8 cellular contexts compared by ENCODE assay signal in genomic region chr9:133352635-133353340, GRCh38. TPM values are rescaled to one million over a fixed set of nuclear protein-coding genes. Genes with fewer than 3 reads are reported as not detected.
DNase-seq lines count a peak whose midpoint lies in the region; ATAC-seq, FAIRE-seq and TF ChIP-seq lines count a peak whose summit lies in the region.
"Had no signal": no experiment of that assay in that cellular context is flagged by ENCODE, and none has a peak within 500 bp of the region (broad histone marks: within the 10 kb centered on the region; RNA-seq: fewer than 3 reads in every experiment).

No MANE protein-coding gene starts in this region.

- ATAC-seq in HG02870 (IDR thresholded peaks at IDR 0.05; ENCODE audit: unreplicated experiment), result no peak

- peak; percentile 38; the same call in 1 of the 2 replicates for TF ChIP-seq POLR2A in GM12892 (IDR thresholded peaks at IDR 0.05; ENCODE audit: low read depth, low read length)

- no peak for TF ChIP-seq CTCF in 22Rv1 (IDR thresholded peaks at IDR 0.05)

- no peak for FAIRE-seq in GM12892 (lab: Jason Lieb, UNC)
- FAIRE-seq: GM18507 had no signal

- no peak overlapping the region for H3K4me3 Mint-ChIP-seq in activated naive CD8-positive, alpha-beta T cell

- peak overlapping the region; percentile 83 for H3K27ac Mint-ChIP-seq in activated naive CD8-positive, alpha-beta T cell

- DNase-seq in GM12892 (ENCODE audit: insufficient read length), result no peak
- DNase-seq in stimulated activated naive CD4-positive, alpha-beta T cell (lab: John Stamatoyannopoulos, UW), result no peak
- no peak for DNase-seq in NCI-H2029 (lab: John Stamatoyannopoulos, UW)
- DNase-seq: stomach had no signal

- H3K4me1 Mint-ChIP-seq in activated naive CD8-positive, alpha-beta T cell (ENCODE audit: low read depth), result peaks cover 42% of the 10 kb centered on the region

- peak overlapping the region; percentile 92 for H3K27ac ChIP-seq in 22Rv1
- H3K27ac ChIP-seq: stomach had no signal

- H3K9me3 Mint-ChIP-seq in activated naive CD8-positive, alpha-beta T cell (ENCODE audit: low read depth), result no peaks in the 10 kb centered on the region

- peaks cover 10% of the 10 kb centered on the region for H3K36me3 Mint-ChIP-seq in activated naive CD8-positive, alpha-beta T cell

- no peaks in the 10 kb centered on the region for H3K27me3 Mint-ChIP-seq in activated naive CD8-positive, alpha-beta T cell

RNA-seq across cellular contexts. Expression of gene SURF1, which starts 3.5 kb away (rescaled TPM):
- 23.6 TPM for polyA plus RNA-seq in GM12892 (2012; ENCODE audit: missing spikeins)

RNA-seq across cellular contexts. Expression of gene SURF2, which starts 3.6 kb away (rescaled TPM):
- 17.1 TPM for polyA plus RNA-seq in GM12892 (2012; ENCODE audit: missing spikeins)

RNA-seq across cellular contexts. Expression of gene RPL7A, which starts 4.8 kb away (rescaled TPM):
- polyA plus RNA-seq in GM12892 (2012; ENCODE audit: missing spikeins), result 4,474 TPM

RNA-seq across cellular contexts. Expression of gene MED22, which starts 4.9 kb away (rescaled TPM):
- 10.1 TPM for polyA plus RNA-seq in GM12892 (2012; ENCODE audit: missing spikeins)

RNA-seq across cellular contexts. Expression of gene SURF6, which starts 16.8 kb away (rescaled TPM):
- 8.5 TPM for polyA plus RNA-seq in GM12892 (2012; ENCODE audit: missing spikeins)
